1 cellular context compared by ENCODE assay signal in genomic region chr18:57841568-57841967, GRCh38.
TF ChIP-seq lines count a peak whose summit lies in the region.

No MANE protein-coding gene starts in this region.

TF ChIP-seq in H1, 55 proteins besides CTCF, POLR2A, EP300 and RAD21 (continued from another document):
- TF ChIP-seq CHD7 (IDR thresholded peaks at IDR 0.05; ENCODE audit: insufficient replicate concordance, low read length) (no peak), CEBPB (IDR thresholded peaks at IDR 0.05; ENCODE audit: low read depth, low read length) (no peak)
